ENCODE assay signal across 8 cellular contexts in the genomic region with DNA sequence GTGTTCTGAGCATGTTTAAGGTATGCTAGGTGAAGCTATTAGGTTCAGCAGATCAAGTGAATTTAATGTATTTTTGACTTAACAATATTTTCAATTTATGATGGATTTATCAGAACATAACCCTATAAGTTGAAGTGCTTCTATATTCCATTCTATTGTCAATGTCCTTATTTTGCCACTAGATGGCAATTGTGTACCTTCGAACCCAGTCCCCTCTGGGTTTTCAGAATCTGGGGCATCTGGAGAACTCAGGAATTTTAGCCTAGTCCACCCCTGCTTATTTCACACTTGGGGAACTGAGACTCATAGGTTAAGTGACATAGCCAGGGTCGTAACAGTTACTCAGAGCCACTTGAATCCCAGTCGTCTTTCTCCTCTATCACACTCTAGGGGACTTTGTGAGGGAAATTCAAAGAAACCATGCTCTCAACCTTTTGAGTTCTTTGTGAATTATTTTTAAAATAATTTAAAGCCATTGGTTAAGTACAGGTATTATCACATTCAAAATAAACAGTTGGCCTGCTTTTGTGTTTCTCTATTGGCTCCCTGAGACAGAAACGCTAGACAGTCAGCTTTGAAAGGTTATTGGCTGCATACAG.
DNase-seq lines count a peak whose midpoint lies in the region; ATAC-seq and TF ChIP-seq lines count a peak whose summit lies in the region.

No MANE protein-coding gene starts in this region.

- ATAC-seq in SK-N-SH treated with all-trans-retinoic acid at 6 μM for 48 hours = peak; percentile 94
- peak; percentile 48 for ATAC-seq in gastroesophageal sphincter

- H3K9me3 ChIP-seq in gastroesophageal sphincter = no peaks in the 10 kb centered on the region

- no peaks in the 10 kb centered on the region for H3K36me3 ChIP-seq in KMS-11 (ENCODE audit: insufficient read depth)
- peaks cover 0 to 2% of the 10 kb centered on the region in 2 donors for H3K36me3 ChIP-seq in gastroesophageal sphincter

- WGBS in gastroesophageal sphincter (ENCODE audit: low coverage in 1 of 2), 2 donors = 22 to 25% methylated on average over 1 to 4 of the region's 4 CpGs

- DNase-seq in GM04504 (ENCODE audit: low read depth) = peak; percentile 26
- DNase-seq in progenitor cell of endocrine pancreas (ENCODE audit: low spot score, unreplicated experiment) = peak; percentile 10
- no peak for DNase-seq in NCI-H1048 (lab: John Stamatoyannopoulos, UW)
- DNase-seq in OCI-M2 (lab: John Stamatoyannopoulos, UW; ENCODE audit: unreplicated experiment) = no peak
- no peak for DNase-seq in activated naive CD4-positive, alpha-beta T cell treated with anti-CD3 and anti-CD28 coated beads for 36 hours

- H3K27me3 ChIP-seq in KMS-11 (ENCODE audit: insufficient read depth, low read depth) = no peaks in the 10 kb centered on the region
- no peaks in the 10 kb centered on the region for H3K27me3 ChIP-seq in gastroesophageal sphincter

- CTCF ChIA-PET in activated naive CD4-positive, alpha-beta T cell treated with anti-CD3 and anti-CD28 coated beads for 36 hours (lab: Charles Lee) = interaction anchor here (0.9 kb wide), 1 partner anchor 120 kb away, joined by 4 read pairs; no protein-coding TSS in a partner anchor

- no peaks in the 10 kb centered on the region for H4K20me1 ChIP-seq in KMS-11 (ENCODE audit: insufficient read depth)

- no peaks in the 10 kb centered on the region for H3K9me3 Mint-ChIP-seq in progenitor cell of endocrine pancreas (ENCODE audit: low read depth)
- H3K9me3 Mint-ChIP-seq in activated naive CD4-positive, alpha-beta T cell treated with anti-CD3 and anti-CD28 coated beads for 36 hours = peaks cover under 1% of the 10 kb centered on the region

- intact Hi-C loops in activated naive CD4-positive, alpha-beta T cell treated with anti-CD3 and anti-CD28 coated beads for 36 hours (cut with micrococcal nuclease) = loop anchor here (1.0 to 5.0 kb wide), 4 partner anchors 174 to 810 kb away; partner anchors contain the start of gene LTBP1

- no peak for TF ChIP-seq EP300 in gastroesophageal sphincter (IDR thresholded peaks at IDR 0.05)

- TF ChIP-seq POLR2A in gastroesophageal sphincter (IDR thresholded peaks at IDR 0.05) = no peak

- H3K27ac ChIP-seq in KMS-11 (no peak overlapping the region), gastroesophageal sphincter (peak overlapping the region in 2 of 4 donors; percentile 12 to 26)

- H3K27ac Mint-ChIP-seq in progenitor cell of endocrine pancreas = no peak overlapping the region
- H3K27ac Mint-ChIP-seq in activated naive CD4-positive, alpha-beta T cell treated with anti-CD3 and anti-CD28 coated beads for 36 hours = no peak overlapping the region

- no peak overlapping the region for H3K9ac ChIP-seq in KMS-11

- H3K79me2 ChIP-seq in KMS-11 (ENCODE audit: insufficient read depth, low read depth) = no peaks in the 10 kb centered on the region

- H3K4me3 ChIP-seq in KMS-11 (IDR thresholded peaks at IDR 0.05; ENCODE audit: insufficient read depth, low read depth, low read length) (no peak overlapping the region), gastroesophageal sphincter (no peak overlapping the region)

- H3K4me3 Mint-ChIP-seq in progenitor cell of endocrine pancreas (ENCODE audit: low read depth) = no peak overlapping the region
- H3K4me3 Mint-ChIP-seq in activated naive CD4-positive, alpha-beta T cell treated with anti-CD3 and anti-CD28 coated beads for 36 hours = no peak overlapping the region

- peaks cover 12% of the 10 kb centered on the region for H3K4me1 ChIP-seq in KMS-11 (ENCODE audit: low read depth, poor library complexity, severe bottlenecking)
- peaks cover 2 to 13% (median 4%) of the 10 kb centered on the region in 3 donors for H3K4me1 ChIP-seq in gastroesophageal sphincter

- H3K27me3 Mint-ChIP-seq in progenitor cell of endocrine pancreas = no peaks in the 10 kb centered on the region
- H3K27me3 Mint-ChIP-seq in activated naive CD4-positive, alpha-beta T cell treated with anti-CD3 and anti-CD28 coated beads for 36 hours (ENCODE audit: low read depth) = no peaks in the 10 kb centered on the region

- no peak overlapping the region for H2AFZ ChIP-seq in KMS-11 (ENCODE audit: low read depth)

- TF ChIP-seq CTCF in KMS-11 (conservative IDR thresholded peaks at IDR 0.05; ENCODE audit: low read depth, low read length) = peak; percentile 98
- TF ChIP-seq CTCF in gastroesophageal sphincter (IDR thresholded peaks at IDR 0.05) = peak; percentile 59 to 88 (median 76)
- TF ChIP-seq CTCF in progenitor cell of endocrine pancreas (IDR thresholded peaks at IDR 0.05; ENCODE audit: unreplicated experiment) = peak; percentile 89

- peaks cover 8% of the 10 kb centered on the region for H3K4me1 Mint-ChIP-seq in progenitor cell of endocrine pancreas (ENCODE audit: low read depth)
- peaks cover 4% of the 10 kb centered on the region for H3K4me1 Mint-ChIP-seq in activated naive CD4-positive, alpha-beta T cell treated with anti-CD3 and anti-CD28 coated beads for 36 hours (ENCODE audit: low read depth)

- H3K4me2 ChIP-seq in KMS-11 = no peak overlapping the region

- H3K36me3 Mint-ChIP-seq in progenitor cell of endocrine pancreas (ENCODE audit: insufficient read depth) = no peaks in the 10 kb centered on the region
- H3K36me3 Mint-ChIP-seq in activated naive CD4-positive, alpha-beta T cell treated with anti-CD3 and anti-CD28 coated beads for 36 hours (ENCODE audit: low read depth) = peaks cover 19% of the 10 kb centered on the region

TF ChIP-seq in SK-N-SH treated with all-trans-retinoic acid at 6 μM for 48 hours, 23 proteins besides CTCF, POLR2A, EP300 and RAD21 (continues in another document):
- TF ChIP-seq ZC3H10 (CRISPR knock-in tag; IDR thresholded peaks at IDR 0.05) = no peak
- TF ChIP-seq, protein P1, sequence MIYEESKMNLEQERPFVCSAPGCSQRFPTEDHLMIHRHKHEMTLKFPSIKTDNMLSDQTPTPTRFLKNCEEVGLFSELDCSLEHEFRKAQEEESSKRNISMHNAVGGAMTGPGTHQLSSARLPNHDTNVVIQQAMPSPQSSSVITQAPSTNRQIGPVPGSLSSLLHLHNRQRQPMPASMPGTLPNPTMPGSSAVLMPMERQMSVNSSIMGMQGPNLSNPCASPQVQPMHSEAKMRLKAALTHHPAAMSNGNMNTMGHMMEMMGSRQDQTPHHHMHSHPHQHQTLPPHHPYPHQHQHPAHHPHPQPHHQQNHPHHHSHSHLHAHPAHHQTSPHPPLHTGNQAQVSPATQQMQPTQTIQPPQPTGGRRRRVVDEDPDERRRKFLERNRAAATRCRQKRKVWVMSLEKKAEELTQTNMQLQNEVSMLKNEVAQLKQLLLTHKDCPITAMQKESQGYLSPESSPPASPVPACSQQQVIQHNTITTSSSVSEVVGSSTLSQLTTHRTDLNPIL (CRISPR knock-in tag; IDR thresholded peaks at IDR 0.05; ENCODE audit: low read depth) = no peak
- no peak for TF ChIP-seq ZFP3 (CRISPR knock-in tag; IDR thresholded peaks at IDR 0.05)
- no peak for TF ChIP-seq ZNF70 (CRISPR knock-in tag; IDR thresholded peaks at IDR 0.05)
- TF ChIP-seq BACH2 (CRISPR knock-in tag; IDR thresholded peaks at IDR 0.05; ENCODE audit: borderline replicate concordance) = no peak
- TF ChIP-seq ZNF8 (CRISPR knock-in tag; IDR thresholded peaks at IDR 0.05) = no peak
- no peak for TF ChIP-seq CSDC2 (CRISPR knock-in tag; IDR thresholded peaks at IDR 0.05)
- TF ChIP-seq ARNTL (CRISPR knock-in tag; IDR thresholded peaks at IDR 0.05; ENCODE audit: borderline replicate concordance, low read depth) = no peak
- TF ChIP-seq, protein P2, sequence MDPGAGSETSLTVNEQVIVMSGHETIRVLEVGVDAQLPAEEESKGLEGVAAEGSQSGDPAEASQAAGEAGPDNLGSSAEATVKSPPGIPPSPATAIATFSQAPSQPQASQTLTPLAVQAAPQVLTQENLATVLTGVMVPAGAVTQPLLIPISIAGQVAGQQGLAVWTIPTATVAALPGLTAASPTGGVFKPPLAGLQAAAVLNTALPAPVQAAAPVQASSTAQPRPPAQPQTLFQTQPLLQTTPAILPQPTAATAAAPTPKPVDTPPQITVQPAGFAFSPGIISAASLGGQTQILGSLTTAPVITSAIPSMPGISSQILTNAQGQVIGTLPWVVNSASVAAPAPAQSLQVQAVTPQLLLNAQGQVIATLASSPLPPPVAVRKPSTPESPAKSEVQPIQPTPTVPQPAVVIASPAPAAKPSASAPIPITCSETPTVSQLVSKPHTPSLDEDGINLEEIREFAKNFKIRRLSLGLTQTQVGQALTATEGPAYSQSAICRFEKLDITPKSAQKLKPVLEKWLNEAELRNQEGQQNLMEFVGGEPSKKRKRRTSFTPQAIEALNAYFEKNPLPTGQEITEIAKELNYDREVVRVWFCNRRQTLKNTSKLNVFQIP (CRISPR knock-in tag; IDR thresholded peaks at IDR 0.05; ENCODE audit: borderline replicate concordance, low read depth) = no peak
- TF ChIP-seq TCF4 (CRISPR knock-in tag; IDR thresholded peaks at IDR 0.05; ENCODE audit: borderline replicate concordance) = no peak
- no peak for TF ChIP-seq OSR1 (CRISPR knock-in tag; IDR thresholded peaks at IDR 0.05)
- TF ChIP-seq SNAI2 (CRISPR knock-in tag; IDR thresholded peaks at IDR 0.05) = no peak
- no peak for TF ChIP-seq TOX (CRISPR knock-in tag; IDR thresholded peaks at IDR 0.05; ENCODE audit: borderline replicate concordance)
- TF ChIP-seq ZFP30 (CRISPR knock-in tag; IDR thresholded peaks at IDR 0.05) = no peak
- TF ChIP-seq RARB (CRISPR knock-in tag; IDR thresholded peaks at IDR 0.05) = no peak
- no peak for TF ChIP-seq ESRRG (CRISPR knock-in tag; IDR thresholded peaks at IDR 0.05)
- TF ChIP-seq PATZ1 (CRISPR knock-in tag; IDR thresholded peaks at IDR 0.05; ENCODE audit: borderline replicate concordance) = no peak

Comparison
In these comparisons a context has a peak if more than half of its experiments do, and no peak if none do; other contexts are left out.
1. DNase-seq: peak in GM04504 (single experiment) and progenitor cell of endocrine pancreas (single experiment); none in NCI-H1048 (single experiment), OCI-M2 (single experiment) and activated naive CD4-positive, alpha-beta T cell treated with anti-CD3 and anti-CD28 coated beads for 36 hours (single experiment).
2. Peak in every context shown above with its lines, with median percentiles within 50 percentile points of each other: CTCF ChIP-seq.